ENCODE assay signal across 8 cellular contexts in the genomic region with DNA sequence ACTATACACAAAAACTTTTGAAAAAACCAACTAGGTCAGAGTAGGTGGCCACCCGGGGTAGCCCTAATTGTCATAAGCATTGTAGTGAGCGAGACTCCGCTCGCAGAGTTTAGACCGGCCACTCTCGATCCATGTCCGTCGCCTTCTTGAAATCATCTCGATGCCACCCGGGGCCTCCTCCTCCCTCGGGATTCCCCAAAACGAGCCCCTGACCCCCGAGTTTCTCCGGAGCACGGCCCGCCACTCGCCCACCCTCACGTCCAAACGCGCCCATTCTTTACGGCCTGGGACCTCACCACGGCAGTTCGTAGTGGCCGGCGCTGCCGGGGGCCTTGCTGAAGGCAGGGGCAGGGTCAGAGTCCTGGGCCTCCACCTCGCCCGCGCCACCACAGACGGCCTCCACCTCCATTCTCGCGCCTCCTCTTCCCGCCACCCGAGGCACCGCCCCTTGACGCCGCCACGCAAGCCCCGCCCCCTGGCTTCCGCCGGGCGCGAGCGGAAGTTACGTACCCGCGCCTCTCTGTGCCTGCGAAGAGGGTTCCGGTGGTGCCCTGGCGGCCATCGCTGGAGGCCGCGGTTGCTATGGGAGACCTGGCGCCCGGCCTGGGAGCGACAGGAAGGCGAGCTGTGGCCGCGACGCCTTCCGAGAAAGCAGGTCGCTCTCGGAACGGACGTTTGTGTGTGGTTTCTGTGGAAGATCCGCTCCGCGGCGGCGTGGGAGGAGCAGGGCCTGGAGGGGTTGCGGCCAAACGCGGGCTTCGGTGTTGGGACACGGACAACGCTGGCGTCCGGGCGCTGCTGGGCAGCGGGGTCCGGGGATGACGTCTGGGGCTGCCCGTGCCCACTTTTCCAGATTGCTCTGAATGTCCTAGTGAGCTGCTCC. TPM values are rescaled to one million over a fixed set of nuclear protein-coding genes. Genes with fewer than 3 reads are reported as not detected.
DNase-seq lines count a peak whose midpoint lies in the region; ATAC-seq and TF ChIP-seq lines count a peak whose summit lies in the region.

TSS of gene RFC2 (minus strand) at position 425 of the 883 bp plus-strand sequence. CDS start at position 409, 16 bp downstream.

- peak within 1 kb of the TSS; percentile 96 for H3K4me3 Mint-ChIP-seq in progenitor cell of endocrine pancreas (ENCODE audit: low read depth)

- H3K4me1 Mint-ChIP-seq in progenitor cell of endocrine pancreas (ENCODE audit: low read depth) = peaks cover 17% of the 10 kb centered on the region

- H3K36me3 Mint-ChIP-seq in progenitor cell of endocrine pancreas (ENCODE audit: insufficient read depth) = peaks cover 18% of the 10 kb centered on the region

- H3K9me3 Mint-ChIP-seq in progenitor cell of endocrine pancreas (ENCODE audit: low read depth) = no peaks in the 10 kb centered on the region

- intact Hi-C loops in left cardiac atrium (cut with DNase I) = no loop called here

- ATAC-seq in HG02798 (IDR thresholded peaks at IDR 0.05; ENCODE audit: poor library complexity, unreplicated experiment) (peak; percentile 95), left cardiac atrium (peak; percentile 99 to 100)

- no peaks in the 10 kb centered on the region for H3K27me3 Mint-ChIP-seq in progenitor cell of endocrine pancreas

- peak within 1 kb of the TSS; percentile 94 for H3K4me3 ChIP-seq in GM12875 (ENCODE audit: low read depth, low read length)

- DNase-seq in NCI-H1436 treated with DMSO at 0.1 percent for 48 hours (lab: John Stamatoyannopoulos, UW) (peak; percentile 48), T-helper 1 cell (peak; percentile 90 to 99 (median 94)), amniotic epithelial cell (ENCODE audit: low read depth) (peak; percentile 88), left cardiac atrium (peak; percentile 98), progenitor cell of endocrine pancreas (ENCODE audit: low spot score, unreplicated experiment) (peak; percentile 97), ureter (ENCODE audit: low spot score) (peak; percentile 97)

- TF ChIP-seq CTCF in GM12875 (IDR thresholded peaks at IDR 0.05; ENCODE audit: borderline replicate concordance, insufficient read depth, low read depth, low read length) = peak; percentile 19; the same call in 1 of the 2 replicates
- TF ChIP-seq CTCF in progenitor cell of endocrine pancreas (IDR thresholded peaks at IDR 0.05; ENCODE audit: unreplicated experiment) = peak; percentile 49

- H3K27ac Mint-ChIP-seq in progenitor cell of endocrine pancreas = peak within 1 kb of the TSS; percentile 99

RNA-seq across cellular contexts. Expression of gene RFC2, which starts in this region (rescaled TPM):
- 10 to 100 TPM; 13.8 to 14.3 TPM for total RNA-seq in left cardiac atrium
- total RNA-seq in progenitor cell of endocrine pancreas = 37.0 and 42.1 TPM in 2 replicates
- 23.3 TPM for total RNA-seq in ureter

Comparison
In these comparisons a context has a peak if more than half of its experiments do, and no peak if none do; other contexts are left out.
1. Peak in every context shown above with its lines: DNase-seq, ATAC-seq and H3K4me3 ChIP-seq.
2. DNase-seq: peak in every context shown above with its lines; median percentile 98 in left cardiac atrium; 97 in progenitor cell of endocrine pancreas; 97 in ureter; 94 in T-helper 1 cell; 88 in amniotic epithelial cell; 48 in NCI-H1436 treated with DMSO at 0.1 percent for 48 hours.